In genomic region chr9:128409998-128410397, GRCh38 we compare ENCODE assay signal across 9 cellular contexts. TPM values are rescaled to one million over a fixed set of nuclear protein-coding genes. Genes with fewer than 3 reads are reported as not detected.
DNase-seq lines count a peak whose midpoint lies in the region; FAIRE-seq and TF ChIP-seq lines count a peak whose summit lies in the region.
"Had no signal": no experiment of that assay in that cellular context is flagged by ENCODE, and none has a peak within 500 bp of the region (broad histone marks: within the 10 kb centered on the region; RNA-seq: fewer than 3 reads in every experiment).

No MANE protein-coding gene starts in this region.

- H3K27ac ChIP-seq in cingulate gyrus (ENCODE audit: low read depth, low read length): peak overlapping the region; percentile 99

- no peak for FAIRE-seq in H54 (lab: Jason Lieb, UNC)

- DNase-seq in EH (ENCODE audit: low read depth) (peak; percentile 41), MG63 (peak; percentile 28), myocyte (ENCODE audit: low read depth) (peak; percentile 39), GM10248 (ENCODE audit: extremely low spot score) (no peak), H54 (ENCODE audit: insufficient read length, low spot score) (no peak), NCI-H187 (lab: John Stamatoyannopoulos, UW) (no peak), mucosa of gallbladder (ENCODE audit: low spot score) (no peak)
- DNase-seq: natural killer cell had no signal

- POLR2A ChIA-PET in GM10248 (lab: Yijun Ruan, JAX): no interaction called here

- CTCF ChIA-PET in GM10248 (lab: Yijun Ruan, JAX): interaction anchor here (0.8 to 3.2 kb wide), 3 partner anchors 10 to 48 kb away, joined by 3 to 22 read pairs (median 4); partner anchors contain the start of gene CERCAM

- no peak overlapping the region for H3K4me3 ChIP-seq in MG63

- no peak for TF ChIP-seq CTCF in GM10248 (IDR thresholded peaks at IDR 0.05; ENCODE audit: control extremely low read depth, extremely low read depth, low read depth, missing control alignments)

- H3K9me3 ChIP-seq in MG63: no peaks in the 10 kb centered on the region

- no peaks in the 10 kb centered on the region for H3K27me3 ChIP-seq in MG63

- no peak for TF ChIP-seq POLR2A in H54 (IDR thresholded peaks at IDR 0.05; ENCODE audit: low read depth, low read length)

- H3K36me3 ChIP-seq in MG63: no peaks in the 10 kb centered on the region

RNA-seq across cellular contexts. Expression of gene CERCAM, which starts 10.7 kb away (rescaled TPM):
- 8.9 and 10.4 TPM in 2 replicates for total RNA-seq in MG63 (2014; rRNA removed; shearing (Covaris generic); ENCODE audit: low replicate concordance)
- total RNA-seq in myocyte: 43.6 and 52.0 TPM in 2 replicates
- 232 TPM for polyA plus RNA-seq in myocyte (2012)
- total RNA-seq in mucosa of gallbladder: 23.7 TPM

RNA-seq across cellular contexts. Expression of gene URM1, which starts 38.8 kb away (rescaled TPM):
- total RNA-seq in MG63 (2014; rRNA removed; shearing (Covaris generic); ENCODE audit: low replicate concordance): 98.8 and 101 TPM in 2 replicates
- total RNA-seq in myocyte: 43.5 and 51.2 TPM in 2 replicates
- 69.1 TPM for polyA plus RNA-seq in myocyte (2012)
- total RNA-seq in mucosa of gallbladder: 53.1 TPM

RNA-seq across cellular contexts. Expression of gene ODF2, which starts 45.8 kb away (rescaled TPM):
- 28.3 and 46.9 TPM in 2 replicates for total RNA-seq in MG63 (2014; rRNA removed; shearing (Covaris generic); ENCODE audit: low replicate concordance)
- total RNA-seq in myocyte: 16.0 and 18.6 TPM in 2 replicates
- polyA plus RNA-seq in myocyte (2012): 21.3 TPM
- total RNA-seq in mucosa of gallbladder: 26.4 TPM

Comparison
In these comparisons a context has a peak if more than half of its experiments do, and no peak if none do; other contexts are left out.
1. DNase-seq: peak in EH (single experiment), MG63 (single experiment) and myocyte (single experiment); none in GM10248 (single experiment), H54 (single experiment), NCI-H187 (0 of 2) and mucosa of gallbladder (single experiment).